In the genomic region with DNA sequence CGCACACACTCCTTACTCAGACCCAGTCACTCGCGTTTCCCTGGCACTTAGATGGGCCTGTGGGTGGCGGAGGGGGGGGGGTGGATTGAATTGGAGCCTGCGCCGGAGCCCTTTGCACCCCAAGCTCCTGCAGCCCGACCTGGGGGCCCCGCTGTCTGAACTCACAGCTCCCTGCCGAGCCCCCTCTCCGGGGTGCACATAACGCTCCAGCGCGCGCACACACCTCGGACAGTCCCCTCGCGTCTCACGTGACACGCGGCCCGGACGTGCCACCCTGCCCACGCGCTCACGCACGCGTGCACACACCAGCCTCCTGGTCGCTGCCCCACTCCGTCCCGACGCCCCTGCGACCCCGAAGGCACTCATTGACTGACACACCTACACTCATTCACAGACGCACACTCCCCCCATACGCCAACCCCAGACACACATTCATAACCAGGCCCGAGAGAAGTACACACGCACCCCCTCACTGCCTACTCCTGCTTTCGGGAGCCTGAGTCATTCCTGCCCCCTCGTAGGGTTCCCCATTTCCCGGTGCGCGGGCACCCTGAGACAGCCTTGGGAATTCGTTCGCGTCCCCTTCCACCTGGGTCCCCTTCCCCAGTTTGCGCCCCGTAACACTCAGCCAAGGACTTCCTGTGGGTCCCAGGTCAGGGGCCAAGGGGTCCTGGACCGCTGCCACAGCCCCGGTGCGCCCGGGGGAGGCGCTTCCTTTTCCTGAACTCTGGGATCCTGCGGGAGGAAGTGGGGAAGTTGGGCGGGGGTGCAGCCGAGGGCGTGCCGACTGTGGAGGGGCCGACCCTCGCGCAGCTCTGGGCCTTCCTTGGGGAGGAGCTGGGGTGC, we compare ENCODE assay signal across 9 cellular contexts. TPM values are rescaled to one million over a fixed set of nuclear protein-coding genes. Genes with fewer than 3 reads are reported as not detected.
DNase-seq lines count a peak whose midpoint lies in the region; ATAC-seq, FAIRE-seq and TF ChIP-seq lines count a peak whose summit lies in the region.
"Had no signal": no experiment of that assay in that cellular context is flagged by ENCODE, and none has a peak within 500 bp of the region (broad histone marks: within the 10 kb centered on the region; RNA-seq: fewer than 3 reads in every experiment).

No MANE protein-coding gene starts in this region.

- no peak for TF ChIP-seq CTCF in RWPE1 (conservative IDR thresholded peaks at IDR 0.05; ENCODE audit: low read depth)
- TF ChIP-seq CTCF in progenitor cell of endocrine pancreas (IDR thresholded peaks at IDR 0.05; ENCODE audit: unreplicated experiment) = no peak

- peaks cover 4% of the 10 kb centered on the region for H3K36me3 Mint-ChIP-seq in progenitor cell of endocrine pancreas (ENCODE audit: insufficient read depth)

- H3K4me3 Mint-ChIP-seq in progenitor cell of endocrine pancreas (ENCODE audit: low read depth) = peak overlapping the region; percentile 90

- peak overlapping the region; percentile 82 for H3K27ac Mint-ChIP-seq in progenitor cell of endocrine pancreas

- H3K27me3 Mint-ChIP-seq in progenitor cell of endocrine pancreas = peaks cover 6% of the 10 kb centered on the region

- H3K9me3 Mint-ChIP-seq in progenitor cell of endocrine pancreas (ENCODE audit: low read depth) = no peaks in the 10 kb centered on the region

- H3K4me1 Mint-ChIP-seq in progenitor cell of endocrine pancreas (ENCODE audit: low read depth) = peaks cover 16% of the 10 kb centered on the region

- DNase-seq in GM12891 (ENCODE audit: insufficient read length, low spot score) (no peak), RWPE1 (ENCODE audit: low spot score) (no peak), left ventricle myocardium superior (peak; percentile 82), progenitor cell of endocrine pancreas (ENCODE audit: low spot score, unreplicated experiment) (no peak)

- intact Hi-C loops in left ventricle myocardium superior (cut with micrococcal nuclease) = no loop called here

- no peak for TF ChIP-seq POLR2A in GM12891 (IDR thresholded peaks at IDR 0.05; ENCODE audit: low read depth, low read length)

- CTCF ChIA-PET in RWPE1 (lab: Yijun Ruan, JAX) = no interaction called here

- H3K27ac ChIP-seq in RWPE1 = peak overlapping the region; percentile 78
- peak overlapping the region; percentile 19 for H3K27ac ChIP-seq in adipose tissue (ENCODE audit: low read depth, low read length)

- 1 to 21% (median 1%) methylated on average over 51 to 60 of the region's 60 CpGs for WGBS in adipose tissue, 3 donors

- ATAC-seq in left ventricle myocardium superior = peak; percentile 71
- no peak for ATAC-seq in HG02642 (IDR thresholded peaks at IDR 0.05; ENCODE audit: poor library complexity, unreplicated experiment)
- no peak for ATAC-seq in HG02885 (IDR thresholded peaks at IDR 0.05; ENCODE audit: poor library complexity, unreplicated experiment)
- ATAC-seq in GM19035 (IDR thresholded peaks at IDR 0.05; ENCODE audit: unreplicated experiment) = no peak

- POLR2A ChIA-PET in RWPE1 (lab: Yijun Ruan, JAX; ENCODE audit: low non-redundant PET) = no interaction called here

- FAIRE-seq in GM12891 (lab: Jason Lieb, UNC) = peak; percentile 89

TF ChIP-seq in GM12891, 5 proteins besides CTCF, POLR2A, EP300 and RAD21:
- TF ChIP-seq TAF1 (IDR thresholded peaks at IDR 0.05; ENCODE audit: low read depth, low read length) = no peak
- TF ChIP-seq POU2F2 (IDR thresholded peaks at IDR 0.05; ENCODE audit: low read depth, low read length) = 0 out of 2 replicates have a peak, but pooled peaks have one; percentile 59

RNA-seq across cellular contexts. Expression of gene TBKBP1, which starts 1.1 kb away (rescaled TPM):
- 0.73 TPM for polyA plus RNA-seq in GM12891 (2012; ENCODE audit: low read depth, missing spikeins)
- polyA plus RNA-seq in adipose tissue = 10 to 100 TPM in 2 of 3 donors, 1 to 10 TPM in 1; 5.9 to 21.5 (median 14.2) TPM
- total RNA-seq in left ventricle myocardium superior (15.9 TPM), progenitor cell of endocrine pancreas (21.7 and 23.2 TPM in 2 replicates)

RNA-seq across cellular contexts. Expression of gene TBX21, which starts 38.0 kb away (rescaled TPM):
- polyA plus RNA-seq in GM12891 (2012; ENCODE audit: low read depth, missing spikeins) = 0.04 TPM
- polyA plus RNA-seq in adipose tissue = under 1 TPM; 0.03 to 0.90 (median 0.31) TPM
- 0.40 TPM for total RNA-seq in left ventricle myocardium superior
- not detected in 2 replicates for total RNA-seq in progenitor cell of endocrine pancreas
- total RNA-seq: SK-MEL-5 had no signal

RNA-seq across cellular contexts. Expression of gene KPNB1, which starts 45.3 kb away (rescaled TPM):
- 178 TPM for polyA plus RNA-seq in GM12891 (2012; ENCODE audit: low read depth, missing spikeins)
- polyA plus RNA-seq in adipose tissue = 10 to 100 TPM; 40.6 to 99.5 (median 77.0) TPM
- total RNA-seq in left ventricle myocardium superior = 169 TPM
- 379 and 386 TPM in 2 replicates for total RNA-seq in progenitor cell of endocrine pancreas
